In the genomic region with DNA sequence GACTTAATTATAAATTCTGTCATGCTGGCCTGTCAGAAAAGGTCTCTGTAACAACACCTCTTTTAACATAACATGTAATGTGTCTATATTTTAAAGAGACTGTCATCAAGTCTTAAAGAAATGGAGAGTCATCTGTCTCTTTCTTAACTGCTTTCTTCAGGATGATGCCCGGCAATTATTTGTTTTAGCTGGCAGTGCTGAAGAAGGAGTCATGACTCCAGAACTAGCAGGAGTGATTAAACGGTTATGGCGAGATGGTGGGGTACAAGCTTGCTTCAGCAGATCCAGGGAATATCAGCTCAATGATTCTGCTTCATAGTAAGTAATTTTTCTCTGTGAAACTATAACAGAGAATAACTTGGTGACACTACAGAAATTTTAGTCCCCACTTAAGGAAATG, we compare ENCODE assay signal across 1 cellular context.
TF ChIP-seq lines count a peak whose summit lies in the region.

No MANE protein-coding gene starts in this region.

TF ChIP-seq in GM23338, 12 proteins besides CTCF, POLR2A, EP300 and RAD21 (continued from another document):
- TF ChIP-seq, protein P1, sequence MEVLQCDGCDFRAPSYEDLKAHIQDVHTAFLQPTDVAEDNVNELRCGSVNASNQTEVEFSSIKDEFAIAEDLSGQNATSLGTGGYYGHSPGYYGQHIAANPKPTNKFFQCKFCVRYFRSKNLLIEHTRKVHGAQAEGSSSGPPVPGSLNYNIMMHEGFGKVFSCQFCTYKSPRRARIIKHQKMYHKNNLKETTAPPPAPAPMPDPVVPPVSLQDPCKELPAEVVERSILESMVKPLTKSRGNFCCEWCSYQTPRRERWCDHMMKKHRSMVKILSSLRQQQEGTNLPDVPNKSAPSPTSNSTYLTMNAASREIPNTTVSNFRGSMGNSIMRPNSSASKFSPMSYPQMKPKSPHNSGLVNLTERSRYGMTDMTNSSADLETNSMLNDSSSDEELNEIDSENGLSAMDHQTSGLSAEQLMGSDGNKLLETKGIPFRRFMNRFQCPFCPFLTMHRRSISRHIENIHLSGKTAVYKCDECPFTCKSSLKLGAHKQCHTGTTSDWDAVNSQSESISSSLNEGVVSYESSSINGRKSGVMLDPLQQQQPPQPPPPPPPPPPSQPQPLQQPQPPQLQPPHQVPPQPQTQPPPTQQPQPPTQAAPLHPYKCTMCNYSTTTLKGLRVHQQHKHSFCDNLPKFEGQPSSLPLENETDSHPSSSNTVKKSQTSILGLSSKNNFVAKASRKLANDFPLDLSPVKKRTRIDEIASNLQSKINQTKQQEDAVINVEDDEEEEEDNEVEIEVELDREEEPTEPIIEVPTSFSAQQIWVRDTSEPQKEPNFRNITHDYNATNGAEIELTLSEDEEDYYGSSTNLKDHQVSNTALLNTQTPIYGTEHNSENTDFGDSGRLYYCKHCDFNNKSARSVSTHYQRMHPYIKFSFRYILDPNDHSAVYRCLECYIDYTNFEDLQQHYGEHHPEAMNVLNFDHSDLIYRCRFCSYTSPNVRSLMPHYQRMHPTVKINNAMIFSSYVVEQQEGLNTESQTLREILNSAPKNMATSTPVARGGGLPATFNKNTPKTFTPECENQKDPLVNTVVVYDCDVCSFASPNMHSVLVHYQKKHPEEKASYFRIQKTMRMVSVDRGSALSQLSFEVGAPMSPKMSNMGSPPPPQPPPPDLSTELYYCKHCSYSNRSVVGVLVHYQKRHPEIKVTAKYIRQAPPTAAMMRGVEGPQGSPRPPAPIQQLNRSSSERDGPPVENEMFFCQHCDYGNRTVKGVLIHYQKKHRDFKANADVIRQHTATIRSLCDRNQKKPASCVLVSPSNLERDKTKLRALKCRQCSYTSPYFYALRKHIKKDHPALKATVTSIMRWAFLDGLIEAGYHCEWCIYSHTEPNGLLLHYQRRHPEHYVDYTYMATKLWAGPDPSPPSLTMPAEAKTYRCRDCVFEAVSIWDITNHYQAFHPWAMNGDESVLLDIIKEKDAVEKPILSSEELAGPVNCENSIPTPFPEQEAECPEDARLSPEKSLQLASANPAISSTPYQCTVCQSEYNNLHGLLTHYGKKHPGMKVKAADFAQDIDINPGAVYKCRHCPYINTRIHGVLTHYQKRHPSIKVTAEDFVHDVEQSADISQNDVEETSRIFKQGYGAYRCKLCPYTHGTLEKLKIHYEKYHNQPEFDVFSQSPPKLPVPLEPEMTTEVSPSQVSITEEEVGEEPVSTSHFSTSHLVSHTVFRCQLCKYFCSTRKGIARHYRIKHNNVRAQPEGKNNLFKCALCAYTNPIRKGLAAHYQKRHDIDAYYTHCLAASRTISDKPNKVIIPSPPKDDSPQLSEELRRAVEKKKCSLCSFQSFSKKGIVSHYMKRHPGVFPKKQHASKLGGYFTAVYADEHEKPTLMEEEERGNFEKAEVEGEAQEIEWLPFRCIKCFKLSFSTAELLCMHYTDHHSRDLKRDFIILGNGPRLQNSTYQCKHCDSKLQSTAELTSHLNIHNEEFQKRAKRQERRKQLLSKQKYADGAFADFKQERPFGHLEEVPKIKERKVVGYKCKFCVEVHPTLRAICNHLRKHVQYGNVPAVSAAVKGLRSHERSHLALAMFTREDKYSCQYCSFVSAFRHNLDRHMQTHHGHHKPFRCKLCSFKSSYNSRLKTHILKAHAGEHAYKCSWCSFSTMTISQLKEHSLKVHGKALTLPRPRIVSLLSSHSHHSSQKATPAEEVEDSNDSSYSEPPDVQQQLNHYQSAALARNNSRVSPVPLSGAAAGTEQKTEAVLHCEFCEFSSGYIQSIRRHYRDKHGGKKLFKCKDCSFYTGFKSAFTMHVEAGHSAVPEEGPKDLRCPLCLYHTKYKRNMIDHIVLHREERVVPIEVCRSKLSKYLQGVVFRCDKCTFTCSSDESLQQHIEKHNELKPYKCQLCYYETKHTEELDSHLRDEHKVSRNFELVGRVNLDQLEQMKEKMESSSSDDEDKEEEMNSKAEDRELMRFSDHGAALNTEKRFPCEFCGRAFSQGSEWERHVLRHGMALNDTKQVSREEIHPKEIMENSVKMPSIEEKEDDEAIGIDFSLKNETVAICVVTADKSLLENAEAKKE (CRISPR knock-in tag; IDR thresholded peaks at IDR 0.05): no peak
- no peak for TF ChIP-seq EZH2phosphoT487 (IDR thresholded peaks at IDR 0.05; ENCODE audit: unreplicated experiment)
- TF ChIP-seq STAT1 (IDR thresholded peaks at IDR 0.05; ENCODE audit: unreplicated experiment): no peak
- TF ChIP-seq, protein P2, sequence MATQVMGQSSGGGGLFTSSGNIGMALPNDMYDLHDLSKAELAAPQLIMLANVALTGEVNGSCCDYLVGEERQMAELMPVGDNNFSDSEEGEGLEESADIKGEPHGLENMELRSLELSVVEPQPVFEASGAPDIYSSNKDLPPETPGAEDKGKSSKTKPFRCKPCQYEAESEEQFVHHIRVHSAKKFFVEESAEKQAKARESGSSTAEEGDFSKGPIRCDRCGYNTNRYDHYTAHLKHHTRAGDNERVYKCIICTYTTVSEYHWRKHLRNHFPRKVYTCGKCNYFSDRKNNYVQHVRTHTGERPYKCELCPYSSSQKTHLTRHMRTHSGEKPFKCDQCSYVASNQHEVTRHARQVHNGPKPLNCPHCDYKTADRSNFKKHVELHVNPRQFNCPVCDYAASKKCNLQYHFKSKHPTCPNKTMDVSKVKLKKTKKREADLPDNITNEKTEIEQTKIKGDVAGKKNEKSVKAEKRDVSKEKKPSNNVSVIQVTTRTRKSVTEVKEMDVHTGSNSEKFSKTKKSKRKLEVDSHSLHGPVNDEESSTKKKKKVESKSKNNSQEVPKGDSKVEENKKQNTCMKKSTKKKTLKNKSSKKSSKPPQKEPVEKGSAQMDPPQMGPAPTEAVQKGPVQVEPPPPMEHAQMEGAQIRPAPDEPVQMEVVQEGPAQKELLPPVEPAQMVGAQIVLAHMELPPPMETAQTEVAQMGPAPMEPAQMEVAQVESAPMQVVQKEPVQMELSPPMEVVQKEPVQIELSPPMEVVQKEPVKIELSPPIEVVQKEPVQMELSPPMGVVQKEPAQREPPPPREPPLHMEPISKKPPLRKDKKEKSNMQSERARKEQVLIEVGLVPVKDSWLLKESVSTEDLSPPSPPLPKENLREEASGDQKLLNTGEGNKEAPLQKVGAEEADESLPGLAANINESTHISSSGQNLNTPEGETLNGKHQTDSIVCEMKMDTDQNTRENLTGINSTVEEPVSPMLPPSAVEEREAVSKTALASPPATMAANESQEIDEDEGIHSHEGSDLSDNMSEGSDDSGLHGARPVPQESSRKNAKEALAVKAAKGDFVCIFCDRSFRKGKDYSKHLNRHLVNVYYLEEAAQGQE (IDR thresholded peaks at IDR 0.05; ENCODE audit: unreplicated experiment): no peak
- no peak for TF ChIP-seq JUNB (IDR thresholded peaks at IDR 0.05; ENCODE audit: unreplicated experiment)
- TF ChIP-seq, protein P3, sequence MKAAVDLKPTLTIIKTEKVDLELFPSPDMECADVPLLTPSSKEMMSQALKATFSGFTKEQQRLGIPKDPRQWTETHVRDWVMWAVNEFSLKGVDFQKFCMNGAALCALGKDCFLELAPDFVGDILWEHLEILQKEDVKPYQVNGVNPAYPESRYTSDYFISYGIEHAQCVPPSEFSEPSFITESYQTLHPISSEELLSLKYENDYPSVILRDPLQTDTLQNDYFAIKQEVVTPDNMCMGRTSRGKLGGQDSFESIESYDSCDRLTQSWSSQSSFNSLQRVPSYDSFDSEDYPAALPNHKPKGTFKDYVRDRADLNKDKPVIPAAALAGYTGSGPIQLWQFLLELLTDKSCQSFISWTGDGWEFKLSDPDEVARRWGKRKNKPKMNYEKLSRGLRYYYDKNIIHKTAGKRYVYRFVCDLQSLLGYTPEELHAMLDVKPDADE (IDR thresholded peaks at IDR 0.05): no peak
- no peak for TF ChIP-seq POLR2AphosphoS5 (IDR thresholded peaks at IDR 0.05; ENCODE audit: low read depth)
- no peak for TF ChIP-seq NANOG (IDR thresholded peaks at IDR 0.05; ENCODE audit: borderline replicate concordance)
- TF ChIP-seq EZH2 (IDR thresholded peaks at IDR 0.05; ENCODE audit: low read depth, unreplicated experiment): no peak
- TF ChIP-seq ZNF331 (CRISPR knock-in tag; IDR thresholded peaks at IDR 0.05; ENCODE audit: low read depth): no peak
TF ChIP-seq in GM23338: peak in this region for 0.
